Comparison of ENCODE assay signal across 8 cellular contexts in genomic region chr15:53225786-53226185, GRCh38.
"Had no signal": no experiment of that assay in that cellular context is flagged by ENCODE, and none has a peak within 500 bp of the region (broad histone marks: within the 10 kb centered on the region; RNA-seq: fewer than 3 reads in every experiment).

No MANE protein-coding gene starts in this region.

- ATAC-seq: GM12878 had no signal

- DNase-seq: GDM1, GF-D8 had no signal

- FAIRE-seq: G401.6, GM12878, GM12891, GM12892, GM18507, GM19239 had no signal

- H3K4me3 ChIP-seq: GM12878 had no signal
